Comparison of ENCODE assay signal across 8 cellular contexts in genomic region chr20:62088258-62089127, GRCh38. TPM values are rescaled to one million over a fixed set of nuclear protein-coding genes. Genes with fewer than 3 reads are reported as not detected.
DNase-seq lines count a peak whose midpoint lies in the region; ATAC-seq lines count a peak whose summit lies in the region.

No MANE protein-coding gene starts in this region.

- ATAC-seq in left lobe of liver = no peak
- no peak for ATAC-seq in sciatic nerve

- DNase-seq in ACHN (peak; percentile 25), HCEC 1CT (peak; percentile 96), T1000 (lab: John Stamatoyannopoulos, UW) (peak; percentile 29), glomerular visceral epithelial cell (ENCODE audit: extremely low spot score) (peak; percentile 35), T-helper 9 cell (no peak), left lobe of liver (ENCODE audit: low spot score) (no peak), NCI-H146 (lab: John Stamatoyannopoulos, UW) (no peak), sciatic nerve (ENCODE audit: low spot score) (no peak)

- in situ Hi-C loops in ACHN (cut with HindIII; ENCODE audit: low pct_ligation_motif_present, low pct_unique_long_range_greater_than_20kb, low sequenced_read_pairs) = no loop called here

- intact Hi-C loops in sciatic nerve (cut with DNase I) = no loop called here

RNA-seq across cellular contexts. Expression of gene TAF4, which starts 22.8 kb away (rescaled TPM):
- total RNA-seq in left lobe of liver (11.3 TPM), sciatic nerve (20.1 TPM)

RNA-seq across cellular contexts. Expression of gene LSM14B, which starts 33.8 kb away (rescaled TPM):
- 19.6 TPM for total RNA-seq in left lobe of liver
- 26.5 TPM for total RNA-seq in sciatic nerve

RNA-seq across cellular contexts. Expression of gene PSMA7, which starts 54.7 kb away (rescaled TPM):
- 138 TPM for total RNA-seq in left lobe of liver
- total RNA-seq in sciatic nerve = 124 TPM

RNA-seq across cellular contexts. Expression of gene SS18L1, which starts 55.1 kb away (rescaled TPM):
- 33.4 TPM for total RNA-seq in left lobe of liver
- 18.9 TPM for total RNA-seq in sciatic nerve

Comparison
In these comparisons a context has a peak if more than half of its experiments do, and no peak if none do; other contexts are left out.
1. DNase-seq: peak in ACHN (single experiment), HCEC 1CT (single experiment), T1000 (single experiment) and glomerular visceral epithelial cell (single experiment); none in T-helper 9 cell (single experiment), left lobe of liver (single experiment), NCI-H146 (single experiment) and sciatic nerve (single experiment).